ENCODE assay signal across 9 cellular contexts in genomic region chr9:98365227-98365669, GRCh38.
DNase-seq lines count a peak whose midpoint lies in the region; ATAC-seq, FAIRE-seq and TF ChIP-seq lines count a peak whose summit lies in the region.
"Had no signal": no experiment of that assay in that cellular context is flagged by ENCODE, and none has a peak within 500 bp of the region (broad histone marks: within the 10 kb centered on the region; RNA-seq: fewer than 3 reads in every experiment).

No MANE protein-coding gene starts in this region.

- H3K27me3 ChIP-seq in small intestine (ENCODE audit: control insufficient read depth in 2 of 2, insufficient read depth in 2 of 2, low read length in 2 of 2) = no peaks in the 10 kb centered on the region
- no peaks in the 10 kb centered on the region for H3K27me3 ChIP-seq in body of pancreas

- WGBS in small intestine, 3 donors = 81 to 100% (median 97%) methylated on average over 1 of the region's 1 CpG
- WGBS in body of pancreas, 2 donors = 90 to 93% methylated on average over 1 of the region's 1 CpG

- H3K4me1 ChIP-seq in small intestine (ENCODE audit: control insufficient read depth in 2 of 2, insufficient read depth in 1 of 2, low read depth in 1 of 2, low read length in 1 of 2) (no peaks in the 10 kb centered on the region), body of pancreas (peaks cover 4% of the 10 kb centered on the region)

- no peak overlapping the region for H3K27ac ChIP-seq in epithelial cell of prostate
- no peak overlapping the region for H3K27ac ChIP-seq in small intestine (ENCODE audit: low read depth in 1 of 2, low read length in 1 of 2)
- H3K27ac ChIP-seq in body of pancreas = no peak overlapping the region

- intact Hi-C loops in body of pancreas (cut with DNase I) = no loop called here

- peaks cover 22% of the 10 kb centered on the region for H3K27me3 Mint-ChIP-seq in activated naive CD4-positive, alpha-beta T cell treated with anti-CD3 and anti-CD28 coated beads, Interleukin-2, amount 10 ng/mL, durations not matched to agents 7 days and 5 days

- TF ChIP-seq CTCF in NB4 (IDR thresholded peaks at IDR 0.05; ENCODE audit: low read depth, low read length) = peak; percentile 53
- TF ChIP-seq CTCF in body of pancreas (IDR thresholded peaks at IDR 0.05) = peak in 3 of 7 experiments; percentile 15 to 23 (median 19)

- H3K9me3 Mint-ChIP-seq in activated naive CD4-positive, alpha-beta T cell treated with anti-CD3 and anti-CD28 coated beads, Interleukin-2, amount 10 ng/mL, durations not matched to agents 7 days and 5 days = peaks cover 21% of the 10 kb centered on the region

- ATAC-seq in GM19351 (IDR thresholded peaks at IDR 0.05; ENCODE audit: unreplicated experiment) (no peak), body of pancreas (no peak)

- no peaks in the 10 kb centered on the region for H3K36me3 ChIP-seq in small intestine (ENCODE audit: control insufficient read depth in 2 of 2, insufficient read depth in 2 of 2, low read length in 2 of 2)
- no peaks in the 10 kb centered on the region for H3K36me3 ChIP-seq in body of pancreas (replicated peaks in 1 of 2; ENCODE audit: insufficient read depth in 1 of 2, low read depth in 2 of 2)

- FAIRE-seq in small intestine (lab: Jason Lieb, UNC) = no peak

- H3K9me3 ChIP-seq in small intestine (ENCODE audit: control insufficient read depth, low read depth) (no peaks in the 10 kb centered on the region), body of pancreas (no peaks in the 10 kb centered on the region)

- H3K4me3 Mint-ChIP-seq in activated naive CD4-positive, alpha-beta T cell treated with anti-CD3 and anti-CD28 coated beads, Interleukin-2, amount 10 ng/mL, durations not matched to agents 7 days and 5 days = no peak overlapping the region

- TF ChIP-seq POLR2A in NB4 (IDR thresholded peaks at IDR 0.05; ENCODE audit: extremely low read depth, insufficient read length) (no peak), body of pancreas (IDR thresholded peaks at IDR 0.05) (no peak)

- no peaks in the 10 kb centered on the region for H3K4me1 Mint-ChIP-seq in activated naive CD4-positive, alpha-beta T cell treated with anti-CD3 and anti-CD28 coated beads, Interleukin-2, amount 10 ng/mL, durations not matched to agents 7 days and 5 days

- CTCF ChIA-PET in activated naive CD4-positive, alpha-beta T cell treated with anti-CD3 and anti-CD28 coated beads, Interleukin-2, amount 10 ng/mL, durations not matched to agents 7 days and 5 days (lab: Charles Lee) = interaction anchor here (0.5 to 1.2 kb wide), 2 partner anchors 51 to 171 kb away, joined by 3 to 4 read pairs; no protein-coding TSS in a partner anchor

- H3K36me3 Mint-ChIP-seq in activated naive CD4-positive, alpha-beta T cell treated with anti-CD3 and anti-CD28 coated beads, Interleukin-2, amount 10 ng/mL, durations not matched to agents 7 days and 5 days = no peaks in the 10 kb centered on the region

- DNase-seq in activated naive CD4-positive, alpha-beta T cell treated with anti-CD3 and anti-CD28 coated beads, Interleukin-2, amount 10 ng/mL, durations not matched to agents 7 days and 5 days = peak; percentile 48
- no peak for DNase-seq in activated naive CD4-positive, alpha-beta T cell (lab: John Stamatoyannopoulos, UW)
- DNase-seq in NB4 (ENCODE audit: low read depth) = peak; percentile 53
- DNase-seq in epithelial cell of prostate (ENCODE audit: low read depth, low spot score) = peak; percentile 36
- DNase-seq in small intestine = peak; percentile 8
- DNase-seq in GM03348 (ENCODE audit: low spot score) = no peak
- no peak for DNase-seq in body of pancreas
- DNase-seq: GDM1 had no signal

- H3K4me3 ChIP-seq in NB4 (ENCODE audit: low read depth, low read length) = no peak overlapping the region
- no peak overlapping the region for H3K4me3 ChIP-seq in small intestine (ENCODE audit: low read depth in 1 of 2, low read length in 2 of 2)
- no peak overlapping the region for H3K4me3 ChIP-seq in body of pancreas

- H3K27ac Mint-ChIP-seq in activated naive CD4-positive, alpha-beta T cell treated with anti-CD3 and anti-CD28 coated beads, Interleukin-2, amount 10 ng/mL, durations not matched to agents 7 days and 5 days = no peak overlapping the region

Comparison
In these comparisons a context has a peak if more than half of its experiments do, and no peak if none do; other contexts are left out.
1. DNase-seq: peak in activated naive CD4-positive, alpha-beta T cell treated with anti-CD3 and anti-CD28 coated beads, Interleukin-2, amount 10 ng/mL, durations not matched to agents 7 days and 5 days (single experiment), NB4 (single experiment), epithelial cell of prostate (single experiment) and small intestine (single experiment); none in activated naive CD4-positive, alpha-beta T cell (0 of 4), GM03348 (single experiment) and body of pancreas (0 of 4).